ENCODE assay signal across 13 cellular contexts in genomic region chr1:110283677-110284076, GRCh38.
"Had no signal": no experiment of that assay in that cellular context is flagged by ENCODE, and none has a peak within 500 bp of the region (broad histone marks: within the 10 kb centered on the region; RNA-seq: fewer than 3 reads in every experiment).

No MANE protein-coding gene starts in this region.

- H3K27ac Mint-ChIP-seq: activated naive CD8-positive, alpha-beta T cell treated with anti-CD3 and anti-CD28 coated beads, Interleukin-2, amount 10 ng/mL, durations not matched to agents 7 days and 5 days; nephron; stimulated activated naive CD8-positive, alpha-beta T cell treated with anti-CD3 and anti-CD28 coated beads, Interleukin-15, Interleukin-2, amounts not matched to agents 100 ng/mL and 50 ng/mL, for 24 hours; type B pancreatic cell had no signal

- H3K27ac ChIP-seq: right lobe of liver, spleen, suprapubic skin had no signal

- H3K4me1 ChIP-seq: right lobe of liver, spleen, suprapubic skin had no signal

- H3K27me3 ChIP-seq: right lobe of liver, spleen had no signal

- H3K27me3 Mint-ChIP-seq: stimulated activated naive CD8-positive, alpha-beta T cell treated with anti-CD3 and anti-CD28 coated beads, Interleukin-15, Interleukin-2, amounts not matched to agents 100 ng/mL and 50 ng/mL, for 24 hours had no signal

- DNase-seq: activated CD4-positive, alpha-beta T cell treated with anti-CD3 and anti-CD28 coated beads, Interleukin-2, amount 50 U/mL, for 1 hour; activated CD4-positive, CD25-positive, alpha-beta regulatory T cell; activated CD8-positive, alpha-beta memory T cell treated with anti-CD3 and anti-CD28 coated beads for 24 hours; activated naive CD8-positive, alpha-beta T cell treated with anti-CD3 and anti-CD28 coated beads, Interleukin-2, amount 10 ng/mL, durations not matched to agents 7 days and 5 days; aorta; hippocampal formation; mesenchymal stem cell; right lobe of liver; spleen had no signal

- H3K4me3 Mint-ChIP-seq: activated naive CD8-positive, alpha-beta T cell treated with anti-CD3 and anti-CD28 coated beads, Interleukin-2, amount 10 ng/mL, durations not matched to agents 7 days and 5 days; nephron; stimulated activated naive CD8-positive, alpha-beta T cell treated with anti-CD3 and anti-CD28 coated beads, Interleukin-15, Interleukin-2, amounts not matched to agents 100 ng/mL and 50 ng/mL, for 24 hours; type B pancreatic cell had no signal

- ATAC-seq: right lobe of liver had no signal

- H3K9me3 ChIP-seq: right lobe of liver, spleen, suprapubic skin had no signal

- H3K36me3 Mint-ChIP-seq: activated naive CD8-positive, alpha-beta T cell treated with anti-CD3 and anti-CD28 coated beads, Interleukin-2, amount 10 ng/mL, durations not matched to agents 7 days and 5 days; type B pancreatic cell had no signal

- H3K4me3 ChIP-seq: right lobe of liver, spleen, suprapubic skin had no signal

- H3K9me3 Mint-ChIP-seq: activated naive CD8-positive, alpha-beta T cell treated with anti-CD3 and anti-CD28 coated beads, Interleukin-2, amount 10 ng/mL, durations not matched to agents 7 days and 5 days; nephron; stimulated activated naive CD8-positive, alpha-beta T cell treated with anti-CD3 and anti-CD28 coated beads, Interleukin-15, Interleukin-2, amounts not matched to agents 100 ng/mL and 50 ng/mL, for 24 hours had no signal

- H3K36me3 ChIP-seq: right lobe of liver, spleen, suprapubic skin had no signal
